ENCODE assay signal across 1 cellular context in genomic region chr7:74271742-74272141, GRCh38.
TF ChIP-seq lines count a peak whose summit lies in the region.

No MANE protein-coding gene starts in this region.

TF ChIP-seq in IMR-90, 13 proteins besides CTCF, POLR2A, EP300 and RAD21 (continued from another document):
- TF ChIP-seq FOS (IDR thresholded peaks at IDR 0.05; ENCODE audit: low read depth, low read length) (no peak), MXI1 (IDR thresholded peaks at IDR 0.05; ENCODE audit: borderline replicate concordance, low read depth, low read length) (no peak)
